ENCODE assay signal across 8 cellular contexts in the genomic region with DNA sequence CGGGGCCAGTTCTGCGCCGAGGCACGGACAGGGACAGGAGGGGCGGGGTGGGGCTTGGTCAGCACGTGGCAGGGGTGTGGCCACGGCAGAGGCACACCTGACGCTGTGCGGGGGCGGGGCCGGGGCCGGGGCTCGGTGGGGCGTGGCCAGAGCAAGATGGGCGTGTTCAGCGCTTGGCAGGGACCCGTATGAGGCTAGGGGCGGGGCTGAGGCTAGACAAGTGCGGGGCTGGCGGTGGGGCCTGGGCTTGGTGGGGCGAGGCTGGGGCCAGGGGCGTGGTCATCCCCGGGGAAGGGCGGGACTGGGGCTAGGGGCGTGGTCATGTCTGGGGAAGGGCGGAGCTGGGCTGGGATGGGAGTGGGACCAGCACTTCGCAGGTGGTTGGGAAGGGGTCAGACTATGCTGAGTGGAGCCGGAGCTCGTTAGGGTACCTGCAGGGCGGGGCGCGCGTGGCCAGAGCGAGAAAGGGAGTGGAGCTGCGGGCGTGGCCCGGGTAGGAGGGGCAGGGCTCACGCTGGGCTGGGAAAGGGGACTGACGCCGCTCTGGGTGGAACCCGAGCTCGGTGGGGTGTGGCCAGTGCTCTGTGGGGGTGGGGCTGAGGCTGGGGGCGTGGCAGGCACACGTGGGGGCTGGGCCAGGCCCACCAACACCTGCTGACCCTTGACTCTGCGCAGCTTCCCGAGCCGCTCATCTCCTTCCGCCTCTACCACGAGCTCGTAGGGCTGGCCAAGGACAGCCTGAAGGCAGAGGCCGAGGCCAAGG. TPM values are rescaled to one million over a fixed set of nuclear protein-coding genes. Genes with fewer than 3 reads are reported as not detected.
DNase-seq lines count a peak whose midpoint lies in the region; ATAC-seq and TF ChIP-seq lines count a peak whose summit lies in the region.

No MANE protein-coding gene starts in this region.

- H2BK15ac ChIP-seq in IMR-90 (ENCODE audit: low read depth, low read length): no peak overlapping the region; the same call in 2 of the 3 replicates

- H3K4me2 ChIP-seq in IMR-90 (ENCODE audit: low read depth, low read length): peak overlapping the region; percentile 80

- intact Hi-C loops in IMR-90 (cut with micrococcal nuclease): no loop called here

- POLR2A ChIA-PET in IMR-90 (lab: Charles Lee; ENCODE audit: unreplicated experiment): interaction anchor here (0.6 kb wide), 1 partner anchor 78 kb away, joined by 7 read pairs; no protein-coding TSS in a partner anchor

- H2AFZ ChIP-seq in IMR-90 (replicated peaks; ENCODE audit: low read length, poor library complexity): peak overlapping the region; percentile 87

- no TSS peak for BruUV-seq in IMR-90 (replicated peaks; lab: Mats Ljungman, UMichigan)

- TF ChIP-seq POLR2A in IMR-90 (IDR thresholded peaks at IDR 0.05; ENCODE audit: low read depth, low read length): no peak

- no peak for TF ChIP-seq RAD21 in IMR-90 (IDR thresholded peaks at IDR 0.05; ENCODE audit: low read length)

- H3K27ac ChIP-seq in C4-2B (peak overlapping the region; percentile 74), IMR-90 (ENCODE audit: insufficient read depth, low read length) (no peak overlapping the region)

- dilution Hi-C loops in IMR-90 (cut with HindIII; ENCODE audit: low sequenced_read_pairs, unreplicated experiment): no loop called here

- H4K20me1 ChIP-seq in IMR-90 (ENCODE audit: insufficient read depth, low read length): peaks cover 10% of the 10 kb centered on the region; the same call in 1 of the 2 replicates

- H3K9ac ChIP-seq in IMR-90 (ENCODE audit: low read depth, low read length) (no peak overlapping the region), iPS-15b (ENCODE audit: low read depth, low read length) (peak overlapping the region; percentile 47)

- H3K23ac ChIP-seq in IMR-90 (ENCODE audit: low read depth, low read length): no peak overlapping the region

- H3K36me3 ChIP-seq in IMR-90 (ENCODE audit: control insufficient read depth, insufficient read depth, low read length): peaks cover 4% of the 10 kb centered on the region; the same call in 1 of the 2 replicates
- peaks cover 56% of the 10 kb centered on the region for H3K36me3 ChIP-seq in iPS-15b (ENCODE audit: control insufficient read depth, insufficient read depth, low read length)

- 28% methylated on average over 24 of the region's 51 CpGs; no CpG with 5 or more reads in 1 of the 2 experiments for WGBS in IMR-90 (ENCODE audit: extremely low coverage in 2 of 2, insufficient read length in 1 of 2), 2 experiments

- H2AK5ac ChIP-seq in IMR-90 (ENCODE audit: low read depth, low read length): no peak overlapping the region

- H3K18ac ChIP-seq in IMR-90 (ENCODE audit: low read depth, low read length): no peak overlapping the region

- CTCF ChIA-PET in IMR-90 (lab: Yijun Ruan, JAX): no interaction called here

- in situ Hi-C loops in IMR-90 (cut with MboI; ENCODE audit: low sequenced_read_pairs): no loop called here

- no peak overlapping the region for H4K91ac ChIP-seq in IMR-90 (ENCODE audit: insufficient read depth, low read depth, low read length)

- DNase-seq in IMR-90 (no peak), SHP77 (lab: John Stamatoyannopoulos, UW) (peak; percentile 78 to 82), HCEC 1CT (no peak), globus pallidus (ENCODE audit: low spot score) (no peak)
- DNase-seq in activated naive CD4-positive, alpha-beta T cell treated with anti-CD3 and anti-CD28 coated beads, Interleukin-2, amount 50 U/mL, for 16 hours: peak; percentile 75
- peak; percentile 91 for DNase-seq in stimulated activated CD4-positive, alpha-beta T cell treated with anti-CD3 and anti-CD28 coated beads, Interleukin-1b, Interleukin-23, amount 100 ng/mL, for 48 hours

- no peaks in the 10 kb centered on the region for H3K9me1 ChIP-seq in IMR-90 (ENCODE audit: insufficient read depth, low read length)

- peak; percentile 71 for ATAC-seq in IMR-90 (ENCODE audit: low read depth)

- no peaks in the 10 kb centered on the region; a peak in 1 of 4 replicates for H3K79me1 ChIP-seq in IMR-90 (ENCODE audit: low read depth in 1 of 2, low read length in 2 of 2)

- H3K9me3 ChIP-seq in IMR-90 (ENCODE audit: control insufficient read depth, insufficient read depth, low read length) (no peaks in the 10 kb centered on the region), iPS-15b (ENCODE audit: control insufficient read depth, insufficient read depth, low read length) (no peaks in the 10 kb centered on the region)

- no peak overlapping the region for H2BK120ac ChIP-seq in IMR-90 (ENCODE audit: low read depth, low read length)

- H3K4me3 ChIP-seq in IMR-90 (ENCODE audit: insufficient read depth, low read depth, low read length): peak overlapping the region; percentile 15; the same call in 1 of the 2 replicates
- H3K4me3 ChIP-seq in iPS-15b (ENCODE audit: low read depth, low read length): peak overlapping the region; percentile 55

- H3K4me1 ChIP-seq in IMR-90 (ENCODE audit: control insufficient read depth, insufficient read depth, low read length) (no peaks in the 10 kb centered on the region), iPS-15b (ENCODE audit: control insufficient read depth, insufficient read depth, low read length) (no peaks in the 10 kb centered on the region)

- H2BK20ac ChIP-seq in IMR-90 (ENCODE audit: low read depth, low read length): no peak overlapping the region

- no peak overlapping the region for H2BK5ac ChIP-seq in IMR-90 (ENCODE audit: low read depth, low read length, poor library complexity, severe bottlenecking)

- no peak overlapping the region for H3K4ac ChIP-seq in IMR-90 (ENCODE audit: low read depth, low read length)

- H3K56ac ChIP-seq in IMR-90 (ENCODE audit: extremely low read depth, insufficient read depth, low read length): no peak overlapping the region

- no peak for TF ChIP-seq CTCF in C4-2B (conservative IDR thresholded peaks at IDR 0.05)
- TF ChIP-seq CTCF in IMR-90 (conservative IDR thresholded peaks at IDR 0.05; ENCODE audit: low read depth, low read length): no peak

- H3K14ac ChIP-seq in IMR-90 (replicated peaks; ENCODE audit: low read depth, low read length): no peak overlapping the region

- no peak overlapping the region for H4K8ac ChIP-seq in IMR-90 (ENCODE audit: low read depth in 2 of 2, low read length in 2 of 2)

- no peak overlapping the region for H4K5ac ChIP-seq in IMR-90 (ENCODE audit: low read depth, low read length)

- no peak overlapping the region for H2AK9ac ChIP-seq in IMR-90 (replicated peaks; ENCODE audit: low read depth, low read length, poor library complexity)

- H3K27me3 ChIP-seq in IMR-90 (ENCODE audit: control insufficient read depth, insufficient read depth, low read length) (no peaks in the 10 kb centered on the region), iPS-15b (ENCODE audit: control insufficient read depth, insufficient read depth, low read length) (no peaks in the 10 kb centered on the region)

TF ChIP-seq in IMR-90, 13 proteins besides CTCF, POLR2A, EP300 and RAD21 (continues in another document):
- TF ChIP-seq BHLHE40 (IDR thresholded peaks at IDR 0.05; ENCODE audit: low read depth, low read length) (no peak), CHD1 (IDR thresholded peaks at IDR 0.05; ENCODE audit: low read depth, low read length) (no peak), RFX5 (IDR thresholded peaks at IDR 0.05; ENCODE audit: low read depth, low read length) (no peak), SMC3 (IDR thresholded peaks at IDR 0.05; ENCODE audit: low read depth, low read length) (no peak), CEBPB (IDR thresholded peaks at IDR 0.05; ENCODE audit: low read depth, low read length) (no peak), RCOR1 (IDR thresholded peaks at IDR 0.05; ENCODE audit: insufficient replicate concordance, low read length) (no peak), MAZ (IDR thresholded peaks at IDR 0.05; ENCODE audit: borderline replicate concordance, low read depth, low read length) (no peak)
- TF ChIP-seq, protein P1, sequence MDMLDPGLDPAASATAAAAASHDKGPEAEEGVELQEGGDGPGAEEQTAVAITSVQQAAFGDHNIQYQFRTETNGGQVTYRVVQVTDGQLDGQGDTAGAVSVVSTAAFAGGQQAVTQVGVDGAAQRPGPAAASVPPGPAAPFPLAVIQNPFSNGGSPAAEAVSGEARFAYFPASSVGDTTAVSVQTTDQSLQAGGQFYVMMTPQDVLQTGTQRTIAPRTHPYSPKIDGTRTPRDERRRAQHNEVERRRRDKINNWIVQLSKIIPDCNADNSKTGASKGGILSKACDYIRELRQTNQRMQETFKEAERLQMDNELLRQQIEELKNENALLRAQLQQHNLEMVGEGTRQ (IDR thresholded peaks at IDR 0.05; ENCODE audit: low read depth, low read length): no peak
- TF ChIP-seq, protein P2, sequence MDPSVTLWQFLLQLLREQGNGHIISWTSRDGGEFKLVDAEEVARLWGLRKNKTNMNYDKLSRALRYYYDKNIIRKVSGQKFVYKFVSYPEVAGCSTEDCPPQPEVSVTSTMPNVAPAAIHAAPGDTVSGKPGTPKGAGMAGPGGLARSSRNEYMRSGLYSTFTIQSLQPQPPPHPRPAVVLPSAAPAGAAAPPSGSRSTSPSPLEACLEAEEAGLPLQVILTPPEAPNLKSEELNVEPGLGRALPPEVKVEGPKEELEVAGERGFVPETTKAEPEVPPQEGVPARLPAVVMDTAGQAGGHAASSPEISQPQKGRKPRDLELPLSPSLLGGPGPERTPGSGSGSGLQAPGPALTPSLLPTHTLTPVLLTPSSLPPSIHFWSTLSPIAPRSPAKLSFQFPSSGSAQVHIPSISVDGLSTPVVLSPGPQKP (IDR thresholded peaks at IDR 0.05; ENCODE audit: borderline replicate concordance, low read depth, low read length): no peak

RNA-seq across cellular contexts. Expression of a gene that starts 12.8 kb away (rescaled TPM):
- 195 and 294 TPM in 2 replicates for total RNA-seq in IMR-90 (2012; rRNA removed)
- 391 and 449 TPM in 2 replicates for polyA plus RNA-seq in IMR-90 (2012; rRNA removed)
- 408 and 821 TPM in 2 replicates for polyA plus RNA-seq in IMR-90 (2012; cell fraction: cytosol; rRNA removed)
- 242 and 436 TPM in 2 replicates for polyA plus RNA-seq in IMR-90 (2012; cell fraction: nucleus; rRNA removed; ENCODE audit: low replicate concordance)

RNA-seq across cellular contexts. Expression of a gene that starts 15.4 kb away (rescaled TPM):
- 0.83 and 1.3 TPM in 2 replicates for total RNA-seq in IMR-90 (2012; rRNA removed)
- 1.4 and 1.7 TPM in 2 replicates for polyA plus RNA-seq in IMR-90 (2012; rRNA removed)
- polyA plus RNA-seq in IMR-90 (2012; cell fraction: cytosol; rRNA removed): 2.0 and 2.2 TPM in 2 replicates
- polyA plus RNA-seq in IMR-90 (2012; cell fraction: nucleus; rRNA removed; ENCODE audit: low replicate concordance): 3.0 and 10.5 TPM in 2 replicates

RNA-seq across cellular contexts. Expression of a gene that starts 21.4 kb away (rescaled TPM):
- 357 and 415 TPM in 2 replicates for total RNA-seq in IMR-90 (2012; rRNA removed)
- 1,083 and 1,136 TPM in 2 replicates for polyA plus RNA-seq in IMR-90 (2012; rRNA removed)
- 2,056 and 2,058 TPM in 2 replicates for polyA plus RNA-seq in IMR-90 (2012; cell fraction: cytosol; rRNA removed)
- 1,128 and 1,215 TPM in 2 replicates for polyA plus RNA-seq in IMR-90 (2012; cell fraction: nucleus; rRNA removed; ENCODE audit: low replicate concordance)

RNA-seq across cellular contexts. Expression of a gene that starts 42.4 kb away (rescaled TPM):
- total RNA-seq in IMR-90 (2012; rRNA removed): 0.36 and 0.56 TPM in 2 replicates
- 3.2 and 3.3 TPM in 2 replicates for polyA plus RNA-seq in IMR-90 (2012; rRNA removed)
- polyA plus RNA-seq in IMR-90 (2012; cell fraction: cytosol; rRNA removed): 3.0 and 3.3 TPM in 2 replicates
- polyA plus RNA-seq in IMR-90 (2012; cell fraction: nucleus; rRNA removed; ENCODE audit: low replicate concordance): 21.0 and 42.9 TPM in 2 replicates

RNA-seq across cellular contexts. Expression of a gene that starts 55.9 kb away (rescaled TPM):
- 270 and 272 TPM in 2 replicates for total RNA-seq in IMR-90 (2012; rRNA removed)
- polyA plus RNA-seq in IMR-90 (2012; rRNA removed): 385 and 395 TPM in 2 replicates
- 751 and 1,323 TPM in 2 replicates for polyA plus RNA-seq in IMR-90 (2012; cell fraction: cytosol; rRNA removed)
- 398 and 523 TPM in 2 replicates for polyA plus RNA-seq in IMR-90 (2012; cell fraction: nucleus; rRNA removed; ENCODE audit: low replicate concordance)

Comparison
In these comparisons a context has a peak if more than half of its experiments do, and no peak if none do; other contexts are left out.
1. DNase-seq: peak in SHP77 (2 of 2), activated naive CD4-positive, alpha-beta T cell treated with anti-CD3 and anti-CD28 coated beads, Interleukin-2, amount 50 U/mL, for 16 hours (single experiment) and stimulated activated CD4-positive, alpha-beta T cell treated with anti-CD3 and anti-CD28 coated beads, Interleukin-1b, Interleukin-23, amount 100 ng/mL, for 48 hours (single experiment); none in IMR-90 (single experiment), HCEC 1CT (single experiment) and globus pallidus (single experiment).